Comparison of ENCODE assay signal across 14 cellular contexts in genomic region chr13:94829201-94829600, GRCh38.
A peak's percentile ranks its signal among the peaks of the same experiment; 100 is the strongest.
DNase-seq lines count a peak whose midpoint lies in the region; TF ChIP-seq lines count a peak whose summit lies in the region.
"Had no signal": no experiment of that assay in that cellular context is flagged by ENCODE, and none has a peak within 500 bp of the region (broad histone marks: within the 10 kb centered on the region; RNA-seq: fewer than 3 reads in every experiment).

No MANE protein-coding gene starts in this region.

- DNase-seq in NCI-H1930 (lab: John Stamatoyannopoulos, UW): peak; percentile 74 to 83
- DNase-seq in NCI-H82 treated with DMSO at 0.1 percent for 48 hours (lab: John Stamatoyannopoulos, UW; ENCODE audit: unreplicated experiment): peak; percentile 33
- no peak for DNase-seq in nephron progenitor cell
- DNase-seq in ascending aorta (ENCODE audit: low spot score in 2 of 2): no peak
- DNase-seq in brain microvascular endothelial cell: no peak
- no peak for DNase-seq in NCI-H69 (lab: John Stamatoyannopoulos, UW)
- DNase-seq in activated CD4-positive, alpha-beta T cell treated with anti-CD3 and anti-CD28 coated beads for 48 hours: no peak
- DNase-seq: H9, IMR-90, Kasumi-1, NCI-H510A, PC-9 had no signal

- peak overlapping the region; percentile 25; the same call in 1 of the 2 replicates for H3K4me3 ChIP-seq in ACC112 (ENCODE audit: low read depth, low read length)
- no peak overlapping the region for H3K4me3 ChIP-seq in ascending aorta
- no peak overlapping the region for H3K4me3 ChIP-seq in brain microvascular endothelial cell (ENCODE audit: low read depth, low read length)
- H3K4me3 ChIP-seq: PC-9 had no signal

- TF ChIP-seq CTCF in nephron progenitor cell (IDR thresholded peaks at IDR 0.05): no peak
- TF ChIP-seq CTCF in ascending aorta (IDR thresholded peaks at IDR 0.05): no peak
- no peak for TF ChIP-seq CTCF in brain microvascular endothelial cell (IDR thresholded peaks at IDR 0.05; ENCODE audit: low read depth, low read length, missing control alignments)

- H3K27me3 Mint-ChIP-seq in nephron progenitor cell (ENCODE audit: low read depth, poor library complexity): peaks cover 12% of the 10 kb centered on the region

- in situ Hi-C loops in brain microvascular endothelial cell (cut with HindIII; ENCODE audit: low pct_ligation_motif_present, low sequenced_read_pairs): no loop called here

- no peak overlapping the region for H3K4me3 Mint-ChIP-seq in nephron progenitor cell
- H3K4me3 Mint-ChIP-seq: H9 had no signal

- H3K27ac ChIP-seq in ACC112 (ENCODE audit: low read depth, low read length) (no peak overlapping the region), ascending aorta (no peak overlapping the region), brain microvascular endothelial cell (no peak overlapping the region)
- H3K27ac ChIP-seq: C4-2B, PC-9 had no signal

- no peaks in the 10 kb centered on the region for H3K36me3 Mint-ChIP-seq in nephron progenitor cell (ENCODE audit: low read depth)

- no peak overlapping the region for H2AFZ ChIP-seq in ACC112 (ENCODE audit: low read length, unreplicated experiment)
- H2AFZ ChIP-seq: PC-9 had no signal

- no peaks in the 10 kb centered on the region for H3K79me2 ChIP-seq in ACC112 (ENCODE audit: control insufficient read depth, insufficient read depth, low read length, unreplicated experiment)

- no peaks in the 10 kb centered on the region for H3K9me3 Mint-ChIP-seq in nephron progenitor cell
- H3K9me3 Mint-ChIP-seq: H9 had no signal

- intact Hi-C loops in ascending aorta (cut with DNase I): no loop called here

- peak overlapping the region; percentile 11 for H3K27ac Mint-ChIP-seq in nephron progenitor cell

- H3K4me1 ChIP-seq in ACC112 (ENCODE audit: control insufficient read depth, insufficient read depth, low read length, unreplicated experiment) (no peaks in the 10 kb centered on the region), ascending aorta (no peaks in the 10 kb centered on the region)

- H3K9me3 ChIP-seq in ascending aorta: no peaks in the 10 kb centered on the region

- H3K27me3 ChIP-seq in ACC112 (ENCODE audit: insufficient read depth, low read length) (peaks cover 66% of the 10 kb centered on the region), ascending aorta (no peaks in the 10 kb centered on the region), brain microvascular endothelial cell (replicated peaks) (no peaks in the 10 kb centered on the region)

- H3K36me3 ChIP-seq in ACC112 (ENCODE audit: insufficient read depth, low read length) (no peaks in the 10 kb centered on the region), ascending aorta (no peaks in the 10 kb centered on the region), brain microvascular endothelial cell (replicated peaks) (no peaks in the 10 kb centered on the region)

- peaks cover 23% of the 10 kb centered on the region for H3K4me1 Mint-ChIP-seq in nephron progenitor cell

Comparison
In these comparisons a context has a peak if more than half of its experiments do, and no peak if none do; other contexts are left out.
1. DNase-seq: peak in NCI-H1930 (2 of 2) and NCI-H82 treated with DMSO at 0.1 percent for 48 hours (single experiment); none in nephron progenitor cell (single experiment), ascending aorta (0 of 2), brain microvascular endothelial cell (single experiment), NCI-H69 (single experiment) and activated CD4-positive, alpha-beta T cell treated with anti-CD3 and anti-CD28 coated beads for 48 hours (single experiment).